ENCODE assay signal across 10 cellular contexts in genomic region chr4:16626945-16627344, GRCh38.
DNase-seq lines count a peak whose midpoint lies in the region; ATAC-seq and TF ChIP-seq lines count a peak whose summit lies in the region.
"Had no signal": no experiment of that assay in that cellular context is flagged by ENCODE, and none has a peak within 500 bp of the region (broad histone marks: within the 10 kb centered on the region; RNA-seq: fewer than 3 reads in every experiment).

No MANE protein-coding gene starts in this region.

- H3K27me3 ChIP-seq in right cardiac atrium (ENCODE audit: control insufficient read depth, insufficient read depth) = no peaks in the 10 kb centered on the region

- no peaks in the 10 kb centered on the region for H3K9me3 ChIP-seq in right cardiac atrium (ENCODE audit: control insufficient read depth, low read length)

- DNase-seq in HFF-Myc (ENCODE audit: extremely low read depth, low read depth) (peak; percentile 91), astrocyte of the spinal cord (ENCODE audit: low read depth, low spot score) (peak; percentile 89), right cardiac atrium (peak in 2 of 3 donors; percentile 39 to 51), retina (no peak)
- no peak for DNase-seq in central memory CD4-positive, alpha-beta T cell
- DNase-seq: natural killer cell, SIG-M5 had no signal

- no peak for TF ChIP-seq CTCF in HFF-Myc (IDR thresholded peaks at IDR 0.05; ENCODE audit: low read depth, low read length, missing control alignments)
- TF ChIP-seq CTCF in astrocyte of the spinal cord (IDR thresholded peaks at IDR 0.05; ENCODE audit: low read depth, low read length) = no peak

- H3K27ac ChIP-seq in right cardiac atrium (ENCODE audit: low read length) (no peak overlapping the region), temporal lobe (ENCODE audit: low read depth, low read length) (peak overlapping the region; percentile 63)

- 30% methylated on average over 5 of the region's 5 CpGs for WGBS in right cardiac atrium

- H3K4me1 ChIP-seq in right cardiac atrium (ENCODE audit: control insufficient read depth, insufficient read depth, low read length) = no peaks in the 10 kb centered on the region

- in situ Hi-C loops in astrocyte of the spinal cord (cut with HindIII; ENCODE audit: low sequenced_read_pairs) = no loop called here

- no peak overlapping the region for H3K4me3 ChIP-seq in HFF-Myc (replicated peaks; ENCODE audit: low read depth, low read length)
- H3K4me3 ChIP-seq in astrocyte of the spinal cord (ENCODE audit: low read depth, low read length) = no peak overlapping the region
- no peak overlapping the region for H3K4me3 ChIP-seq in right cardiac atrium (ENCODE audit: low read length)

- intact Hi-C loops in right cardiac atrium (cut with DNase I) = no loop called here

- peak; percentile 85 to 96 for ATAC-seq in right cardiac atrium
- no peak for ATAC-seq in HG03342 (IDR thresholded peaks at IDR 0.05; ENCODE audit: unreplicated experiment)
- ATAC-seq in GM18861 (IDR thresholded peaks at IDR 0.05; ENCODE audit: unreplicated experiment) = no peak
- ATAC-seq: natural killer cell had no signal

Comparison
In these comparisons a context has a peak if more than half of its experiments do, and no peak if none do; other contexts are left out.
1. DNase-seq: peak in HFF-Myc (single experiment), astrocyte of the spinal cord (single experiment) and right cardiac atrium (2 of 3); none in retina (single experiment) and central memory CD4-positive, alpha-beta T cell (single experiment).
2. ATAC-seq: peak in right cardiac atrium (2 of 2); none in HG03342 (single experiment) and GM18861 (single experiment).